In genomic region chr3:46713898-46714552, GRCh38 we compare ENCODE assay signal across 10 cellular contexts. TPM values are rescaled to one million over a fixed set of nuclear protein-coding genes. Genes with fewer than 3 reads are reported as not detected.
DNase-seq lines count a peak whose midpoint lies in the region; ATAC-seq and TF ChIP-seq lines count a peak whose summit lies in the region.
"Had no signal": no experiment of that assay in that cellular context is flagged by ENCODE, and none has a peak within 500 bp of the region (broad histone marks: within the 10 kb centered on the region; RNA-seq: fewer than 3 reads in every experiment).

No MANE protein-coding gene starts in this region.

- H3K36me3 ChIP-seq in GM06990 (ENCODE audit: control insufficient read depth, insufficient read depth, low read length) (no peaks in the 10 kb centered on the region), OCI-LY3 (replicated peaks; ENCODE audit: low read depth, low read length) (peaks cover 7% of the 10 kb centered on the region), osteoblast (ENCODE audit: insufficient read depth, low read length) (no peaks in the 10 kb centered on the region)

- no peaks in the 10 kb centered on the region for H3K79me2 ChIP-seq in OCI-LY3 (ENCODE audit: low read length)
- H3K79me2 ChIP-seq in osteoblast (ENCODE audit: insufficient read depth, low read length) = no peaks in the 10 kb centered on the region

- H3K4me3 ChIP-seq in GM06990 (replicated peaks; ENCODE audit: low read depth, low read length) (no peak overlapping the region), OCI-LY3 (ENCODE audit: low read length) (no peak overlapping the region), osteoblast (ENCODE audit: insufficient read depth, low read length) (no peak overlapping the region)

- peaks cover 11% of the 10 kb centered on the region for H3K4me1 ChIP-seq in OCI-LY3 (ENCODE audit: low read length)
- no peaks in the 10 kb centered on the region for H3K4me1 ChIP-seq in osteoblast (ENCODE audit: insufficient read depth, low read length)

- H3K9me3 ChIP-seq in OCI-LY3 (ENCODE audit: insufficient read depth, low read length) (no peaks in the 10 kb centered on the region), osteoblast (ENCODE audit: low read depth, low read length) (no peaks in the 10 kb centered on the region)

- no peak overlapping the region for H3K9ac ChIP-seq in OCI-LY3 (ENCODE audit: low read length)

- H3K4me2 ChIP-seq in OCI-LY3 (ENCODE audit: low read length) (peak overlapping the region; percentile 12), osteoblast (ENCODE audit: insufficient read depth, low read length) (no peak overlapping the region)

- no peak overlapping the region for H2AFZ ChIP-seq in OCI-LY3 (ENCODE audit: low read depth, low read length)
- H2AFZ ChIP-seq in osteoblast (ENCODE audit: low read length) = no peak overlapping the region

- DNase-seq in GM06990 (ENCODE audit: extremely low read depth, insufficient read length) (peak; percentile 63), osteoblast (ENCODE audit: insufficient read length, low spot score, missing footprints) (peak; percentile 89), hepatic stellate cell (ENCODE audit: low spot score) (no peak)
- DNase-seq in stimulated activated naive CD4-positive, alpha-beta T cell treated with Interleukin-2 at 50 U/mL for 16 hours (lab: John Stamatoyannopoulos, UW) = no peak
- DNase-seq: glutamatergic neuron had no signal

- H3K27ac ChIP-seq in OCI-LY3 (ENCODE audit: low read length) (no peak overlapping the region), osteoblast (ENCODE audit: low read depth, low read length) (no peak overlapping the region)

- H4K20me1 ChIP-seq in OCI-LY3 (ENCODE audit: insufficient read depth, low read length) (no peaks in the 10 kb centered on the region), osteoblast (ENCODE audit: insufficient read depth, low read length) (no peaks in the 10 kb centered on the region)

- TF ChIP-seq CTCF in GM06990 (IDR thresholded peaks at IDR 0.05; ENCODE audit: insufficient read depth, low read length, poor library complexity, severe bottlenecking) (no peak), OCI-LY3 (IDR thresholded peaks at IDR 0.05; ENCODE audit: low read depth, low read length) (no peak), osteoblast (IDR thresholded peaks at IDR 0.05; ENCODE audit: extremely low read depth, low read depth, low read length) (no peak)

- no peaks in the 10 kb centered on the region for H3K27me3 ChIP-seq in GM06990 (replicated peaks; ENCODE audit: control insufficient read depth, insufficient read depth, low read length)
- peaks cover 3% of the 10 kb centered on the region; the same call in 1 of the 2 replicates for H3K27me3 ChIP-seq in OCI-LY3 (ENCODE audit: low read depth, low read length)
- H3K27me3 ChIP-seq in osteoblast (ENCODE audit: insufficient read depth, low read length) = no peaks in the 10 kb centered on the region

- ATAC-seq in GM18868 (IDR thresholded peaks at IDR 0.05; ENCODE audit: unreplicated experiment) (peak; percentile 80), HG02759 (IDR thresholded peaks at IDR 0.05; ENCODE audit: unreplicated experiment) (no peak)

RNA-seq across cellular contexts. Expression of gene PRSS50, which starts 3.6 kb away (rescaled TPM):
- not detected in 2 replicates for total RNA-seq in osteoblast
- total RNA-seq: chondrocyte, OCI-LY7 had no signal

RNA-seq across cellular contexts. Expression of gene TMIE, which starts 12.8 kb away (rescaled TPM):
- under 0.01 TPM in 2 replicates for total RNA-seq in osteoblast
- total RNA-seq: OCI-LY7 had no signal

RNA-seq across cellular contexts. Expression of gene ALS2CL, which starts 20.5 kb away (rescaled TPM):
- 1.1 and 1.8 TPM in 2 replicates for total RNA-seq in osteoblast

Comparison
In these comparisons a context has a peak if more than half of its experiments do, and no peak if none do; other contexts are left out.
1. DNase-seq: peak in GM06990 (single experiment) and osteoblast (single experiment); none in hepatic stellate cell (single experiment) and stimulated activated naive CD4-positive, alpha-beta T cell treated with Interleukin-2 at 50 U/mL for 16 hours (single experiment).